In genomic region chrX:139982856-139983255, GRCh38 we compare ENCODE assay signal across 10 cellular contexts. TPM values are rescaled to one million over a fixed set of nuclear protein-coding genes. Genes with fewer than 3 reads are reported as not detected.
"Had no signal": no experiment of that assay in that cellular context is flagged by ENCODE, and none has a peak within 500 bp of the region (broad histone marks: within the 10 kb centered on the region; RNA-seq: fewer than 3 reads in every experiment).

No MANE protein-coding gene starts in this region.

- H3K27ac Mint-ChIP-seq: HFFc6 had no signal

- H2AFZ ChIP-seq: GM23248 had no signal

- H3K9ac ChIP-seq: GM23248 had no signal

- ATAC-seq: HCT116 had no signal

- DNase-seq: GM23248, GOT3, H7, HFFc6, IMR-90 had no signal

- H3K4me3 ChIP-seq: GM23248, HAP-1 had no signal

- H3K4me1 ChIP-seq: HAP-1 had no signal

- H3K9me3 ChIP-seq: HAP-1 had no signal

- H3K36me3 ChIP-seq: HAP-1 had no signal

- H3K9me3 Mint-ChIP-seq: HFFc6 had no signal

- H3K4me3 Mint-ChIP-seq: HFFc6 had no signal

- H3K27ac ChIP-seq: GM23248, HL-60 had no signal

RNA-seq across cellular contexts. Expression of gene CXorf66, which starts 17.5 kb away (rescaled TPM):
- total RNA-seq: GM23248, H4, H7, HFFc6, HT1080, IMR-90 had no signal
